Comparison of ENCODE assay signal across 31 cellular contexts in the genomic region with DNA sequence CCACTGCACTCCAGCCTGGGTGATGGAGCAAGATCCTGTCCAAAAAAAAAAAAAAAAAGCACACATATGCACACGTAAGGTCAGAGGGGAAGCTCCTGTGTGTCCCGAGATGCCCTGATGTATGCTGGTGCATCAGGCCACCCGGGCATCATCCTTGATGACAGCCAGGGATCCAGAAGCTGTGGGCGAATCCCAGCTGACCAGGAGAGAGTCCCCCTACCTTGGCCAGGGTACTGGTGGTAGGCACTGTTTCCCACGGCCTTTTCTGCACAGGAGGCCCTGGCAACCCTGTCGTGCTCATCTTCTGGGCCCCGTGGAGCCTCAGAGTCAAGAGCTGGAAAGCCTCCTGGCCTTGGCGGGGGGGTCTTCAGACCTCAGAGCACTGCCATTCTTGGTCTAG.
"Had no signal": no experiment of that assay in that cellular context is flagged by ENCODE, and none has a peak within 500 bp of the region (broad histone marks: within the 10 kb centered on the region; RNA-seq: fewer than 3 reads in every experiment).

No MANE protein-coding gene starts in this region.

- H3K4me3 ChIP-seq: Peyer's patch had no signal

- DNase-seq: activated CD4-positive, alpha-beta T cell treated with anti-CD3 and anti-CD28 coated beads for 36 hours; activated CD4-positive, alpha-beta T cell treated with anti-CD3 and anti-CD28 coated beads, Interleukin-2, amount 10 ng/mL, durations not matched to agents 7 days and 5 days; activated CD4-positive, alpha-beta T cell treated with anti-CD3 and anti-CD28 coated beads, Interleukin-2, amount 50 U/mL, for 48 hours; activated CD8-positive, alpha-beta memory T cell treated with anti-CD3 and anti-CD28 coated beads, Interleukin-2, amount 50 U/mL, for 4 hours; activated naive CD4-positive, alpha-beta T cell; activated naive CD4-positive, alpha-beta T cell treated with anti-CD3 and anti-CD28 coated beads, Interleukin-2, amount 50 U/mL, for 16 hours; activated naive CD8-positive, alpha-beta T cell treated with anti-CD3 and anti-CD28 coated beads for 36 hours; activated T-cell treated with anti-CD3 and anti-CD28 coated beads for 4 hours; activated T-cell treated with anti-CD3 and anti-CD28 coated beads, Interleukin-2, amount 50 U/mL, for 4 hours; amniotic stem cell; aorta; brain microvascular endothelial cell; central memory CD4-positive, alpha-beta T cell; MM.1S; MV-4-11; NCI-H1092; NCI-H1436 treated with DMSO at 0.1 percent for 48 hours; NCI-H1694 treated with DMSO at 0.1 percent for 48 hours; NCI-H2029; NCI-H345; NCI-H524 treated with DMSO at 0.1 percent for 48 hours; Peyer's patch; Right ventricle myocardium superior; RPMI8226; SW 1271; T-helper 1 cell; T-helper 2 cell; T-helper 9 cell had no signal

- H3K9ac ChIP-seq: KMS-11 had no signal

- H3K27me3 ChIP-seq: brain microvascular endothelial cell, Peyer's patch had no signal

- H3K4me1 ChIP-seq: Peyer's patch had no signal

- H3K27ac ChIP-seq: brain microvascular endothelial cell, KMS-11, Peyer's patch had no signal

- H3K4me2 ChIP-seq: KMS-11 had no signal

- ATAC-seq: activated CD4-positive, alpha-beta T cell treated with anti-CD3 and anti-CD28 coated beads for 36 hours; activated CD4-positive, CD25-positive, alpha-beta regulatory T cell treated with anti-CD3 and anti-CD28 coated beads, Interleukin-2, amount 50 U/mL, for 24 hours; activated T-cell treated with anti-CD3 and anti-CD28 coated beads, Interleukin-2, amount 50 U/mL, for 4 hours; WTC11 had no signal

- H3K9me3 ChIP-seq: Peyer's patch had no signal
